Comparison of ENCODE assay signal across 27 cellular contexts in genomic region chr10:131055437-131055836, GRCh38.
"Had no signal": no experiment of that assay in that cellular context is flagged by ENCODE, and none has a peak within 500 bp of the region (broad histone marks: within the 10 kb centered on the region; RNA-seq: fewer than 3 reads in every experiment).

No MANE protein-coding gene starts in this region.

- H3K9me3 ChIP-seq: suprapubic skin, testis, thoracic aorta, thyroid gland, transverse colon, upper lobe of left lung, upper lobe of right lung, uterus, vagina had no signal

- H3K4me1 ChIP-seq: stomach, suprapubic skin, testis, thyroid gland, tibial artery, tibial nerve, transverse colon, upper lobe of left lung, upper lobe of right lung, uterus, vagina had no signal

- H3K27ac ChIP-seq: stomach, suprapubic skin, testis, thoracic aorta, thyroid gland, tibial artery, tibial nerve, transverse colon, upper lobe of left lung, upper lobe of right lung, uterus, vagina had no signal

- H3K36me3 ChIP-seq: stomach, suprapubic skin, thoracic aorta, thyroid gland, tibial artery, tibial nerve, transverse colon, upper lobe of left lung, upper lobe of right lung, uterus, vagina had no signal

- DNase-seq: stimulated activated CD4-positive, alpha-beta T cell treated with anti-CD3 and anti-CD28 coated beads, Interleukin-2, amount 100 ng/mL, for 48 hours; stimulated activated CD4-positive, alpha-beta T cell treated with anti-CD3 and anti-CD28 coated beads, Interleukin-4, amount 100 ng/mL, for 1 hour; stimulated activated CD4-positive, alpha-beta T cell treated with anti-CD3 and anti-CD28 coated beads, Interleukin-4, amount 100 ng/mL, for 24 hours; stimulated activated CD4-positive, alpha-beta T cell treated with anti-CD3 and anti-CD28 coated beads, Interleukin-4, amount 100 ng/mL, for 4 hours; stimulated activated CD8-positive, alpha-beta memory T cell treated with anti-CD3 and anti-CD28 coated beads, Interleukin-4, amount 100 ng/mL, for 48 hours; stimulated activated naive B cell treated with anti-CD40 and anti-IgM and Interleukin-4, amounts not matched to agents 10 μg/mL and 1 μg/mL and 100 μg/mL, for 72 hours; stimulated activated naive CD4-positive, alpha-beta T cell; stimulated activated naive CD4-positive, alpha-beta T cell treated with Interleukin-2 at 50 U/mL for 16 hours; stimulated activated naive CD8-positive, alpha-beta T cell treated with anti-CD3 and anti-CD28 coated beads, Interleukin-15, amount 100 ng/mL, for 72 hours; stimulated activated naive CD8-positive, alpha-beta T cell treated with anti-CD3 and anti-CD28 coated beads, Interleukin-15, Interleukin-2, amounts not matched to agents 100 U/mL and 50 U/mL, for 24 hours; stomach; substantia nigra; testis; thyroid gland; tibial artery; transverse colon; upper lobe of left lung; uterus had no signal

- H3K4me1 Mint-ChIP-seq: stimulated activated effector memory CD8-positive, alpha-beta T cell treated with anti-CD3 and anti-CD28 coated beads, Interleukin-12 subunit alpha, Interleukin-12 subunit beta, amount 100 ng/mL, for 72 hours; stimulated activated memory B cell treated with anti-CD40 and anti-IgM and Interleukin-4, amounts not matched to agents 10 μg/mL and 1 μg/mL and 100 μg/mL, for 72 hours; stimulated activated naive B cell treated with anti-CD40 and anti-IgM and Interleukin-4, amounts not matched to agents 10 μg/mL and 1 μg/mL and 100 μg/mL, for 72 hours; stimulated activated naive CD8-positive, alpha-beta T cell treated with anti-CD3 and anti-CD28 coated beads, Interleukin-15, amount 100 ng/mL, for 72 hours had no signal

- FAIRE-seq: urothelium cell line had no signal

- H3K4me3 Mint-ChIP-seq: stimulated activated effector memory CD8-positive, alpha-beta T cell treated with anti-CD3 and anti-CD28 coated beads, Interleukin-12 subunit alpha, Interleukin-12 subunit beta, amount 100 ng/mL, for 72 hours; stimulated activated memory B cell treated with anti-CD40 and anti-IgM and Interleukin-4, amounts not matched to agents 10 μg/mL and 1 μg/mL and 100 μg/mL, for 72 hours; stimulated activated naive B cell treated with anti-CD40 and anti-IgM and Interleukin-4, amounts not matched to agents 10 μg/mL and 1 μg/mL and 100 μg/mL, for 72 hours; stimulated activated naive CD8-positive, alpha-beta T cell treated with anti-CD3 and anti-CD28 coated beads, Interleukin-15, amount 100 ng/mL, for 72 hours; stimulated activated naive CD8-positive, alpha-beta T cell treated with anti-CD3 and anti-CD28 coated beads, Interleukin-15, Interleukin-2, amounts not matched to agents 100 ng/mL and 50 ng/mL, for 24 hours had no signal

- H3K27me3 ChIP-seq: testis, thyroid gland, tibial artery, tibial nerve, transverse colon, upper lobe of left lung, upper lobe of right lung, uterus, vagina had no signal

- H3K27me3 Mint-ChIP-seq: stimulated activated memory B cell treated with anti-CD40 and anti-IgM and Interleukin-4, amounts not matched to agents 10 μg/mL and 1 μg/mL and 100 μg/mL, for 72 hours; stimulated activated naive B cell treated with anti-CD40 and anti-IgM and Interleukin-4, amounts not matched to agents 10 μg/mL and 1 μg/mL and 100 μg/mL, for 72 hours; stimulated activated naive CD8-positive, alpha-beta T cell treated with anti-CD3 and anti-CD28 coated beads, Interleukin-15, amount 100 ng/mL, for 72 hours; stimulated activated naive CD8-positive, alpha-beta T cell treated with anti-CD3 and anti-CD28 coated beads, Interleukin-15, Interleukin-2, amounts not matched to agents 100 ng/mL and 50 ng/mL, for 24 hours had no signal

- H3K4me3 ChIP-seq: stomach, suprapubic skin, testis, thoracic aorta, thyroid gland, tibial artery, tibial nerve, transverse colon, upper lobe of left lung, upper lobe of right lung, uterus, vagina had no signal

- H3K36me3 Mint-ChIP-seq: stimulated activated effector memory CD8-positive, alpha-beta T cell treated with anti-CD3 and anti-CD28 coated beads, Interleukin-12 subunit alpha, Interleukin-12 subunit beta, amount 100 ng/mL, for 72 hours; stimulated activated memory B cell treated with anti-CD40 and anti-IgM and Interleukin-4, amounts not matched to agents 10 μg/mL and 1 μg/mL and 100 μg/mL, for 72 hours; stimulated activated naive B cell treated with anti-CD40 and anti-IgM and Interleukin-4, amounts not matched to agents 10 μg/mL and 1 μg/mL and 100 μg/mL, for 72 hours had no signal

- H3K27ac Mint-ChIP-seq: stimulated activated effector memory CD8-positive, alpha-beta T cell treated with anti-CD3 and anti-CD28 coated beads, Interleukin-12 subunit alpha, Interleukin-12 subunit beta, amount 100 ng/mL, for 72 hours; stimulated activated memory B cell treated with anti-CD40 and anti-IgM and Interleukin-4, amounts not matched to agents 10 μg/mL and 1 μg/mL and 100 μg/mL, for 72 hours; stimulated activated naive B cell treated with anti-CD40 and anti-IgM and Interleukin-4, amounts not matched to agents 10 μg/mL and 1 μg/mL and 100 μg/mL, for 72 hours; stimulated activated naive CD8-positive, alpha-beta T cell treated with anti-CD3 and anti-CD28 coated beads, Interleukin-15, amount 100 ng/mL, for 72 hours; stimulated activated naive CD8-positive, alpha-beta T cell treated with anti-CD3 and anti-CD28 coated beads, Interleukin-15, Interleukin-2, amounts not matched to agents 100 ng/mL and 50 ng/mL, for 24 hours had no signal
